8 cellular contexts compared by ENCODE assay signal in the genomic region with DNA sequence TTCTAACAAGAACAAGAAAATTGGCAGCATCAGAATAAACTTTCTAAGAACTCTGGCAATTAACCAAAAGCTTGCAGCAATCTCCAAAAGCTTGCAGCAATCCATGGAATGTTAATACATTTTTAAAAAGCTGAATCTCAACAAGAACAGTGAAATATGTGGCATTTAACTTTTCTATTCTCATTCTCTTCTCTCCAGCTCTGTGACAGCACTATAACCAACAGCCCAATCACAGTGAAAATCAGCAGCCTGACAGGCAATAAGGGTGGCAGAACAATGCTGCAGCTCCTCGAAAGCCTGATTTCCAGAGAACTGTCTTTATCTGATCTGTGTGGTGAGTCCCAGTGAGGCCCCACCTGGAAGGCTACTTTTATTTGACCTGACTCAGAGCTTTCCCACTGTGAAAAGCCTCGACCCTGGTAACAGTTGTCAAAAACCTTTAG.
DNase-seq lines count a peak whose midpoint lies in the region; ATAC-seq and TF ChIP-seq lines count a peak whose summit lies in the region.

No MANE protein-coding gene starts in this region.

- TF ChIP-seq CTCF in foreskin keratinocyte (conservative IDR thresholded peaks at IDR 0.05) (no peak), upper lobe of right lung (IDR thresholded peaks at IDR 0.05) (no peak)

- no peak overlapping the region for H3K4me3 ChIP-seq in upper lobe of right lung

- no peaks in the 10 kb centered on the region for H3K36me3 ChIP-seq in upper lobe of right lung

- peak; percentile 60 for DNase-seq in A172 (ENCODE audit: low spot score)
- peak; percentile 68 for DNase-seq in NCI-H526 treated with DMSO at 0.1 percent for 48 hours (lab: John Stamatoyannopoulos, UW)
- DNase-seq in foreskin keratinocyte = no peak
- no peak for DNase-seq in ACHN
- DNase-seq in upper lobe of right lung = no peak

- H3K9me3 ChIP-seq in upper lobe of right lung = no peaks in the 10 kb centered on the region

- ATAC-seq in GM21367 (IDR thresholded peaks at IDR 0.05; ENCODE audit: unreplicated experiment) (peak; percentile 21), foreskin keratinocyte (peak; percentile 54), upper lobe of right lung (no peak), HG03469 (IDR thresholded peaks at IDR 0.05; ENCODE audit: unreplicated experiment) (no peak), HG03521 (IDR thresholded peaks at IDR 0.05; ENCODE audit: unreplicated experiment) (no peak)

- in situ Hi-C loops in ACHN (cut with HindIII; ENCODE audit: low pct_ligation_motif_present, low pct_unique_long_range_greater_than_20kb, low sequenced_read_pairs) = no loop called here

- intact Hi-C loops in upper lobe of right lung (cut with DNase I) = no loop called here

- H3K27me3 ChIP-seq in foreskin keratinocyte = no peaks in the 10 kb centered on the region
- no peaks in the 10 kb centered on the region for H3K27me3 ChIP-seq in upper lobe of right lung

- H3K4me1 ChIP-seq in foreskin keratinocyte (peaks cover 9% of the 10 kb centered on the region), upper lobe of right lung (peaks cover 39% of the 10 kb centered on the region)

- H3K27ac ChIP-seq in foreskin keratinocyte (no peak overlapping the region), upper lobe of right lung (no peak overlapping the region)

Comparison
In these comparisons a context has a peak if more than half of its experiments do, and no peak if none do; other contexts are left out.
1. DNase-seq: peak in A172 (single experiment) and NCI-H526 treated with DMSO at 0.1 percent for 48 hours (single experiment); none in foreskin keratinocyte (0 of 2), ACHN (single experiment) and upper lobe of right lung (single experiment).
2. ATAC-seq: peak in GM21367 (single experiment) and foreskin keratinocyte (single experiment); none in upper lobe of right lung (single experiment), HG03469 (single experiment) and HG03521 (single experiment).